ENCODE assay signal across 27 cellular contexts in genomic region chr5:125041798-125042197, GRCh38.
DNase-seq lines count a peak whose midpoint lies in the region; ATAC-seq and TF ChIP-seq lines count a peak whose summit lies in the region.
"Had no signal": no experiment of that assay in that cellular context is flagged by ENCODE, and none has a peak within 500 bp of the region (broad histone marks: within the 10 kb centered on the region; RNA-seq: fewer than 3 reads in every experiment).

No MANE protein-coding gene starts in this region.

- H3K9me3 ChIP-seq in mammary epithelial cell (replicated peaks; ENCODE audit: insufficient read depth, low read length) (no peaks in the 10 kb centered on the region), OCI-LY1 (ENCODE audit: low read length) (no peaks in the 10 kb centered on the region)
- H3K9me3 ChIP-seq: BE2C, MG63, SK-N-SH had no signal

- H3K79me2 ChIP-seq in mammary epithelial cell (ENCODE audit: insufficient read depth, low read length): no peaks in the 10 kb centered on the region
- H3K79me2 ChIP-seq in OCI-LY1 (ENCODE audit: insufficient read depth, low read length): no peaks in the 10 kb centered on the region

- H3K27me3 ChIP-seq in mammary epithelial cell (ENCODE audit: insufficient read depth, low read length) (no peaks in the 10 kb centered on the region), OCI-LY1 (ENCODE audit: insufficient read depth, low read length) (no peaks in the 10 kb centered on the region)
- H3K27me3 ChIP-seq: BE2C, MG63 had no signal

- in situ Hi-C loops in mammary epithelial cell (cut with MboI; ENCODE audit: low sequenced_read_pairs in 2 of 2): no loop called here

- H3F3A ChIP-seq in OCI-LY1 (ENCODE audit: insufficient read depth, low read length): no peaks in the 10 kb centered on the region

- DNase-seq in MCF 10A (ENCODE audit: unreplicated experiment) (no peak), mammary epithelial cell (no peak), kidney tubule cell (ENCODE audit: low spot score) (peak; percentile 30), sciatic nerve (ENCODE audit: low spot score) (no peak)
- DNase-seq in activated naive CD4-positive, alpha-beta T cell treated with anti-CD3 and anti-CD28 coated beads, Interleukin-2, amount 50 U/mL, for 16 hours: no peak
- DNase-seq: 8988T, ACHN, BE2C, Calu3, DND-41, GOT3, KBM-7, NCI-H1105 treated with DMSO at 0.1 percent for 48 hours, NCI-H146, NCI-H1930, NCI-H2107, NCI-H2227 treated with DMSO at 0.1 percent for 48 hours, OCI-M1, SK-N-SH, SW 1271 had no signal

- intact Hi-C loops in MCF 10A (cut with micrococcal nuclease): loop anchor here (5.0 kb wide), 2 partner anchors 299 to 634 kb away; no protein-coding TSS in a partner anchor
- intact Hi-C loops in mammary epithelial cell (cut with micrococcal nuclease): no loop called here
- intact Hi-C loops in sciatic nerve (cut with DNase I): no loop called here

- no peaks in the 10 kb centered on the region for H3K9me3 Mint-ChIP-seq in MCF 10A (ENCODE audit: unreplicated experiment)

- TF ChIP-seq CTCF in MCF 10A (IDR thresholded peaks at IDR 0.05; ENCODE audit: unreplicated experiment): no peak
- TF ChIP-seq CTCF in mammary epithelial cell (conservative IDR thresholded peaks at IDR 0.05 in 1 of 2, IDR thresholded peaks at IDR 0.05 in 1 of 2; ENCODE audit: extremely low read depth in 1 of 2, insufficient read depth in 1 of 2, low read depth in 1 of 2, low read length in 2 of 2): no peak
- no peak for TF ChIP-seq CTCF in OCI-LY1 (IDR thresholded peaks at IDR 0.05; ENCODE audit: low read length)

- H3K9me2 ChIP-seq in OCI-LY1 (ENCODE audit: low read depth, low read length): no peaks in the 10 kb centered on the region
- H3K9me2 ChIP-seq: SK-N-SH had no signal

- H3K36me3 ChIP-seq in mammary epithelial cell (ENCODE audit: insufficient read depth, low read length): no peaks in the 10 kb centered on the region
- no peaks in the 10 kb centered on the region for H3K36me3 ChIP-seq in OCI-LY1 (ENCODE audit: insufficient read depth, low read length)
- H3K36me3 ChIP-seq: BE2C, MG63 had no signal

- H3K27ac ChIP-seq in mammary epithelial cell (ENCODE audit: insufficient read depth, low read depth, low read length) (no peak overlapping the region), OCI-LY1 (ENCODE audit: low read depth, low read length, poor library complexity, severe bottlenecking) (peak overlapping the region; percentile 19)
- H3K27ac ChIP-seq: HL-60 had no signal

- 84% methylated on average over 2 of the region's 2 CpGs for WGBS in mammary epithelial cell (ENCODE audit: low coverage, missing lambda C conversion rate)

- CTCF ChIA-PET in MCF 10A (lab: Yijun Ruan, JAX) (interaction anchor here (0.7 to 1.3 kb wide), 4 partner anchors 8 to 181 kb away, joined by 3 to 4 read pairs (median 3); no protein-coding TSS in a partner anchor), mammary epithelial cell (lab: Charles Lee; ENCODE audit: low non-redundant PET) (no interaction called here)

- BruUV-seq in MCF 10A (replicated peaks; lab: Mats Ljungman, UMichigan): no TSS peak
- BruUV-seq in mammary epithelial cell (replicated peaks; lab: Mats Ljungman, UMichigan): no TSS peak

- H3K27me3 Mint-ChIP-seq in MCF 10A (ENCODE audit: insufficient read depth, unreplicated experiment): no peaks in the 10 kb centered on the region

- no peaks in the 10 kb centered on the region for H3K36me3 Mint-ChIP-seq in MCF 10A (ENCODE audit: insufficient read depth, unreplicated experiment)
- H3K36me3 Mint-ChIP-seq: CD14-positive monocyte had no signal

- dilution Hi-C loops in mammary epithelial cell (cut with HindIII; ENCODE audit: low sequenced_read_pairs): no loop called here

- H4K20me1 ChIP-seq in mammary epithelial cell (ENCODE audit: insufficient read depth, low read length) (no peaks in the 10 kb centered on the region), OCI-LY1 (ENCODE audit: insufficient read depth, low read length) (no peaks in the 10 kb centered on the region)

- ATAC-seq in HG03097 (IDR thresholded peaks at IDR 0.05; ENCODE audit: low FRiP score, unreplicated experiment): no peak
- no peak for ATAC-seq in GM19455 (IDR thresholded peaks at IDR 0.05; ENCODE audit: unreplicated experiment)
- no peak for ATAC-seq in sciatic nerve
- ATAC-seq: HCT116 had no signal

- no peak overlapping the region for H3K4me2 ChIP-seq in mammary epithelial cell (ENCODE audit: insufficient read depth, low read depth, low read length)
- peak overlapping the region; percentile 17; the same call in 1 of the 2 replicates for H3K4me2 ChIP-seq in OCI-LY1 (ENCODE audit: low read length)
- H3K4me2 ChIP-seq: SK-N-SH had no signal

- H3K4me3 ChIP-seq in mammary epithelial cell (replicated peaks in 1 of 3; ENCODE audit: insufficient read depth in 1 of 3, low read depth in 2 of 3, low read length in 3 of 3) (no peak overlapping the region), OCI-LY1 (ENCODE audit: low read depth, low read length, poor library complexity, severe bottlenecking) (no peak overlapping the region)
- H3K4me3 ChIP-seq: MG63 had no signal

- peaks cover 34% of the 10 kb centered on the region for H3K4me1 Mint-ChIP-seq in MCF 10A (ENCODE audit: insufficient read depth, unreplicated experiment)
- H3K4me1 Mint-ChIP-seq: CD14-positive monocyte had no signal

- H3K9ac ChIP-seq in mammary epithelial cell (ENCODE audit: insufficient read depth, low read length): no peak overlapping the region
- no peak overlapping the region for H3K9ac ChIP-seq in OCI-LY1 (ENCODE audit: low read length)
- H3K9ac ChIP-seq: SK-N-SH had no signal

- H3K4me1 ChIP-seq in mammary epithelial cell (ENCODE audit: insufficient read depth, low read length) (peaks cover 20% of the 10 kb centered on the region), OCI-LY1 (ENCODE audit: insufficient read depth, low read length, severe bottlenecking) (peaks cover 62% of the 10 kb centered on the region)

- H3K4me3 Mint-ChIP-seq in MCF 10A (ENCODE audit: unreplicated experiment): no peak overlapping the region
- H3K4me3 Mint-ChIP-seq: CD14-positive monocyte had no signal

- no peak overlapping the region for H2AFZ ChIP-seq in mammary epithelial cell (ENCODE audit: low read depth, low read length)
- H2AFZ ChIP-seq in OCI-LY1 (ENCODE audit: low read length): no peak overlapping the region

- peak overlapping the region; percentile 17 for H3K27ac Mint-ChIP-seq in MCF 10A (ENCODE audit: low read depth, unreplicated experiment)
- H3K27ac Mint-ChIP-seq: CD14-positive monocyte had no signal

- POLR2A ChIA-PET in MCF 10A (lab: Yijun Ruan, JAX): interaction anchor here (0.8 to 1.0 kb wide), 2 partner anchors 25 to 301 kb away, joined by 3 to 4 read pairs; no protein-coding TSS in a partner anchor
